In the genomic region with DNA sequence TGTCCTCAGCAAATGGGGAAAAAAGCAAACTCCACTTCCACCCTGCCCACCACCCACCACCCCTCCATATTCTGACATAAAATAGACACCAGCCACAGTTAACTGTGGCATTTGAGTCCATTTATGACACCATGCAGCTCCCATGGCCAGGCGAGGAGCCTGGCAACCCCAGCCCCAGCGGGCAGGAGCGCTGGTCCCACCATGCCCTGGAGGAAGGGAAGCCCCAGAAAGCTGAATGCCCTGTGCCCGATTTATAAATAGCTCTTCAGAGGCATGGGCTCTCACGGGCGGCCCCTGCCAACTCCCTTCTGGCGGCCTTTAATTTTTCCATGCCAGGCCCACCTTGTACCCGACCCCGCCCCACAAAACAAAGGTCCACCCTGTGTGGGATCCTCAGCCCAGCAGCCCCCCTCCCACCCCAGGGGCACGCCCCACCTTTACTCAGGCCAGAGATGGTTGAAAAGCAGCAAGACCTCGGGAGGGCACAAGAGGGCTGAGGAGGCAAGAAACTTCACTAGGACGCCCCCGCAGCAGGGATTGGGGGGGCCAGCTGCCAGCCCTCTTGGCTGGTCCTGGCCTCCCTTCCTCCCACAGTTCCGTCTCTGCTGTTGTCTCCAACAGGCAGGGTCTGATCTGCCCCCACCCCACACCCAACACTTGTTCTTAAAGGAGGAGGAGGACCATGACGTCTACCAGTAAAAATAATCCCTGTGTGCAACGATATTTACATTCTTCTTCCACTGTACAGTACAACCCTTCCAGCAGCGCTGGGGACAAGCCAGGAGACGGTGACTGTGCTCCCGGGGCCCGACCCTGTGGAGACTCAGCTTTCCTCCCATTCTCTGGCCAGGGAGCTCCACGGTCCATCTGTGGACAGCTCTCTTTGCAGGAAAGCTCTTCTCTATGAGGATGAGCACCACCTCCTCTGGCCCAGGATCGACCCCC, we compare ENCODE assay signal across 26 cellular contexts.
DNase-seq lines count a peak whose midpoint lies in the region; ATAC-seq, FAIRE-seq and TF ChIP-seq lines count a peak whose summit lies in the region.
"Had no signal": no experiment of that assay in that cellular context is flagged by ENCODE, and none has a peak within 500 bp of the region (broad histone marks: within the 10 kb centered on the region; RNA-seq: fewer than 3 reads in every experiment).

No MANE protein-coding gene starts in this region.

- H3K27ac ChIP-seq in K562 (ENCODE audit: extremely low read depth, low read depth, low read length) = no peak overlapping the region
- H3K27ac ChIP-seq in HepG2 (ENCODE audit: extremely low read length, insufficient read depth, low read length) = no peak overlapping the region
- no peak overlapping the region for H3K27ac ChIP-seq in rectal smooth muscle tissue (ENCODE audit: low read depth, low read length)
- H3K27ac ChIP-seq: esophagus muscularis mucosa, foreskin keratinocyte, neutrophil had no signal

- H3K4me1 ChIP-seq in K562 (replicated peaks in 1 of 2; ENCODE audit: control insufficient read depth in 2 of 2, insufficient read depth in 2 of 2, low read length in 2 of 2) (peaks cover 10 to 25% of the 10 kb centered on the region in 2 experiments), HepG2 (ENCODE audit: insufficient read depth, low read length) (peaks cover 9% of the 10 kb centered on the region), rectal smooth muscle tissue (ENCODE audit: control insufficient read depth, insufficient read depth, low read length) (peaks cover 2% of the 10 kb centered on the region)
- H3K4me1 ChIP-seq: foreskin keratinocyte had no signal

- ATAC-seq in K562 (peak; percentile 45), HepG2 (peak; percentile 63), GM18511 (IDR thresholded peaks at IDR 0.05; ENCODE audit: unreplicated experiment) (no peak), HG03342 (IDR thresholded peaks at IDR 0.05; ENCODE audit: unreplicated experiment) (no peak)
- ATAC-seq: activated CD8-positive, alpha-beta T cell treated with anti-CD3 and anti-CD28 coated beads for 36 hours; foreskin keratinocyte; left colon had no signal

- H3K4me2 ChIP-seq in K562 (ENCODE audit: insufficient read depth, low read length) (peak overlapping the region; percentile 15; the same call in 1 of the 2 replicates), HepG2 (ENCODE audit: low read depth, low read length) (peak overlapping the region; percentile 47)

- no peaks in the 10 kb centered on the region for H3K36me3 ChIP-seq in H7 (replicated peaks; ENCODE audit: control insufficient read depth, insufficient read depth, low read length)
- no peaks in the 10 kb centered on the region for H3K36me3 ChIP-seq in K562 (ENCODE audit: control insufficient read depth, insufficient read depth, low read length)
- H3K36me3 ChIP-seq in HepG2 (replicated peaks in 1 of 2; ENCODE audit: control insufficient read depth in 1 of 2, insufficient read depth in 2 of 2, low read length in 2 of 2) = no peaks in the 10 kb centered on the region
- no peaks in the 10 kb centered on the region for H3K36me3 ChIP-seq in rectal smooth muscle tissue (ENCODE audit: control insufficient read depth, insufficient read depth, low read length)
- H3K36me3 ChIP-seq: esophagus muscularis mucosa, neutrophil had no signal

- peak in 2 of 3 experiments; percentile 6 to 14; a peak in 1 of 6 replicates for TF ChIP-seq CTCF in K562 (IDR thresholded peaks at IDR 0.05 in 2 of 3, conservative IDR thresholded peaks at IDR 0.05 in 1 of 3; ENCODE audit: insufficient read depth in 2 of 3, low read depth in 1 of 3, low read length in 3 of 3)
- no peak for TF ChIP-seq CTCF in HepG2 (CRISPR knock-in tag; IDR thresholded peaks at IDR 0.05)

- TF ChIP-seq POLR2A in K562 (conservative IDR thresholded peaks at IDR 0.05) = no peak
- no peak for TF ChIP-seq POLR2A in HepG2 (IDR thresholded peaks at IDR 0.05; ENCODE audit: insufficient read depth in 1 of 2, low read depth in 2 of 2, low read length in 2 of 2)

- no peaks in the 10 kb centered on the region for H3K9me3 ChIP-seq in K562 (replicated peaks; ENCODE audit: control insufficient read depth, insufficient read depth, low read depth, low read length)
- H3K9me3 ChIP-seq in HepG2 (ENCODE audit: low read length) = no peaks in the 10 kb centered on the region
- H3K9me3 ChIP-seq: esophagus muscularis mucosa, neutrophil had no signal

- no peaks in the 10 kb centered on the region for H4K20me1 ChIP-seq in K562 (replicated peaks; ENCODE audit: control insufficient read depth, insufficient read depth, low read length)
- no peaks in the 10 kb centered on the region for H4K20me1 ChIP-seq in HepG2 (ENCODE audit: insufficient read depth, low read length)

- POLR2A ChIA-PET in K562 (lab: Yijun Ruan, JAX) = interaction anchor here (1.0 to 1.4 kb wide), 4 partner anchors 10 to 31 kb away, joined by 3 to 6 read pairs (median 4); no protein-coding TSS in a partner anchor
- POLR2A ChIA-PET in HepG2 (lab: Yijun Ruan, JAX) = no interaction called here

- BruUV-seq in K562 (replicated peaks; lab: Mats Ljungman, UMichigan) = no TSS peak
- no TSS peak for BruUV-seq in HepG2 (replicated peaks; lab: Mats Ljungman, UMichigan)

- H3K9ac ChIP-seq in K562 (ENCODE audit: insufficient read depth in 1 of 2, low read depth in 2 of 2, low read length in 2 of 2) (peak overlapping the region in 1 of 2 experiments; percentile 59; a peak in 2 of 4 replicates), HepG2 (ENCODE audit: insufficient read depth, low read depth, low read length) (no peak overlapping the region), rectal smooth muscle tissue (ENCODE audit: low read length) (no peak overlapping the region)

- WGBS in K562 (ENCODE audit: insufficient coverage, low coverage, missing lambda C conversion rate) = 24% methylated on average over 22 of the region's 22 CpGs
- WGBS in HepG2 (ENCODE audit: low lambda C conversion rate) = 28% methylated on average over 21 of the region's 22 CpGs

- H3K4me3 ChIP-seq in H7 (ENCODE audit: insufficient read depth, low read depth, low read length) (no peak overlapping the region), K562 (no peak overlapping the region), HepG2 (replicated peaks in 1 of 3; ENCODE audit: insufficient read depth in 1 of 3, low read depth in 2 of 3, low read length in 3 of 3) (no peak overlapping the region; a peak in 1 of 6 replicates), rectal smooth muscle tissue (ENCODE audit: low read length) (peak overlapping the region; percentile 35)
- H3K4me3 ChIP-seq: esophagus muscularis mucosa had no signal

- FAIRE-seq in K562 (lab: Jason Lieb, UNC) = no peak
- no peak for FAIRE-seq in HepG2 (lab: Jason Lieb, UNC)
- FAIRE-seq: endometrium, GM12891 had no signal

- CTCF ChIA-PET in K562 (lab: Yijun Ruan, JAX; ENCODE audit: low intra/inter-chr PET ratio) (no interaction called here), HepG2 (lab: Yijun Ruan, JAX; ENCODE audit: low intra/inter-chr PET ratio, low total read pairs) (no interaction called here)

- H3K79me2 ChIP-seq in K562 (ENCODE audit: control insufficient read depth, insufficient read depth, low read length) (no peaks in the 10 kb centered on the region), HepG2 (ENCODE audit: insufficient read depth, low read length) (no peaks in the 10 kb centered on the region)

- in situ Hi-C loops in K562 (cut with MboI) (no loop called here), HepG2 (cut with HindIII; ENCODE audit: extremely low pct_ligation_motif_present, low pct_unique_long_range_greater_than_20kb) (no loop called here)

- DNase-seq in H7 (peak; percentile 58), K562 (ENCODE audit: extremely low read depth in 1 of 4, low spot score in 3 of 4) (no peak), HepG2 (ENCODE audit: low spot score) (no peak), glomerular visceral epithelial cell (ENCODE audit: extremely low spot score) (no peak), NCI-H82 treated with DMSO at 0.1 percent for 48 hours (lab: John Stamatoyannopoulos, UW; ENCODE audit: unreplicated experiment) (no peak)
- DNase-seq: activated CD4-positive, alpha-beta T cell treated with anti-CD3 and anti-CD28 coated beads for 1 hour; activated CD8-positive, alpha-beta T cell treated with anti-CD3 and anti-CD28 coated beads for 36 hours; activated naive CD4-positive, alpha-beta T cell treated with Interleukin-2 at 50 U/mL for 16 hours; foreskin keratinocyte; HFFc6; hippocampal formation; left colon; NCI-H1105; NCI-H2029; NCI-H524; SHP77; stimulated activated CD4-positive, alpha-beta T cell treated with anti-CD3 and anti-CD28 coated beads, Interleukin-15, amount 100 ng/mL, for 24 hours; stimulated activated CD4-positive, alpha-beta T cell treated with anti-CD3 and anti-CD28 coated beads, Interleukin-4, amount 100 ng/mL, for 4 hours; trophoblast cell had no signal

- TF ChIP-seq RAD21 in K562 (CRISPR knock-in tag; conservative IDR thresholded peaks at IDR 0.05 in 1 of 2, IDR thresholded peaks at IDR 0.05 in 1 of 2) (no peak), HepG2 (CRISPR knock-in tag; IDR thresholded peaks at IDR 0.05) (no peak)

- H2AFZ ChIP-seq in K562 (ENCODE audit: low read depth, low read length) = peak overlapping the region; percentile 43; the same call in 1 of the 2 replicates
- H2AFZ ChIP-seq in HepG2 (ENCODE audit: low read length) = no peak overlapping the region

- TF ChIP-seq EP300 in K562 (IDR thresholded peaks at IDR 0.05; ENCODE audit: low read length) (no peak), HepG2 (IDR thresholded peaks at IDR 0.05; ENCODE audit: low read depth in 2 of 2, low read length in 2 of 2) (no peak), HepG2 (CRISPR knock-in tag; IDR thresholded peaks at IDR 0.05; ENCODE audit: borderline replicate concordance) (no peak)

- no peaks in the 10 kb centered on the region; the same call in 1 of the 2 replicates for H3K27me3 ChIP-seq in H7 (ENCODE audit: control insufficient read depth, insufficient read depth, low read length)
- H3K27me3 ChIP-seq in K562 (ENCODE audit: control insufficient read depth in 2 of 2, insufficient read depth in 2 of 2, low read length in 2 of 2) = no peaks in the 10 kb centered on the region
- H3K27me3 ChIP-seq in HepG2 (ENCODE audit: control insufficient read depth in 1 of 2, insufficient read depth in 2 of 2, low read length in 2 of 2) = peaks cover 2 to 25% of the 10 kb centered on the region in 2 experiments; a peak in 4 of 5 replicates
- no peaks in the 10 kb centered on the region for H3K27me3 ChIP-seq in rectal smooth muscle tissue (ENCODE audit: control insufficient read depth, insufficient read depth, low read length)
- H3K27me3 ChIP-seq: esophagus muscularis mucosa, foreskin keratinocyte, neutrophil had no signal

- no peaks in the 10 kb centered on the region for H3K9me1 ChIP-seq in K562 (ENCODE audit: control insufficient read depth, insufficient read depth, low read length)

- intact Hi-C loops in K562 (cut with micrococcal nuclease) = no loop called here
- intact Hi-C loops in HepG2 (cut with micrococcal nuclease; ENCODE audit: unreplicated experiment) = no loop called here

TF ChIP-seq in K562, 482 proteins besides CTCF, POLR2A, EP300 and RAD21 (continues in another document):
- TF ChIP-seq STAT5A (IDR thresholded peaks at IDR 0.05; ENCODE audit: borderline replicate concordance, low read length) = no peak
- peak; percentile 70 for TF ChIP-seq EGR1 (conservative IDR thresholded peaks at IDR 0.05)
- TF ChIP-seq ZNF561 (CRISPR knock-in tag; conservative IDR thresholded peaks at IDR 0.05) = no peak

TF ChIP-seq in HepG2, 621 proteins besides CTCF, POLR2A, EP300 and RAD21 (continues in another document):
- TF ChIP-seq TAF1 (CRISPR knock-in tag; IDR thresholded peaks at IDR 0.05) = no peak

Comparison
In these comparisons a context has a peak if more than half of its experiments do, and no peak if none do; other contexts are left out.
1. ATAC-seq: peak in K562 (single experiment) and HepG2 (single experiment); none in GM18511 (single experiment) and HG03342 (single experiment).